ENCODE assay signal across 1 cellular context in genomic region chr17:44146375-44147346, GRCh38.
TF ChIP-seq lines count a peak whose summit lies in the region.

No MANE protein-coding gene starts in this region.

TF ChIP-seq in HEK293, 187 proteins besides CTCF, POLR2A, EP300 and RAD21 (continued from another document):
- TF ChIP-seq, protein P1, sequence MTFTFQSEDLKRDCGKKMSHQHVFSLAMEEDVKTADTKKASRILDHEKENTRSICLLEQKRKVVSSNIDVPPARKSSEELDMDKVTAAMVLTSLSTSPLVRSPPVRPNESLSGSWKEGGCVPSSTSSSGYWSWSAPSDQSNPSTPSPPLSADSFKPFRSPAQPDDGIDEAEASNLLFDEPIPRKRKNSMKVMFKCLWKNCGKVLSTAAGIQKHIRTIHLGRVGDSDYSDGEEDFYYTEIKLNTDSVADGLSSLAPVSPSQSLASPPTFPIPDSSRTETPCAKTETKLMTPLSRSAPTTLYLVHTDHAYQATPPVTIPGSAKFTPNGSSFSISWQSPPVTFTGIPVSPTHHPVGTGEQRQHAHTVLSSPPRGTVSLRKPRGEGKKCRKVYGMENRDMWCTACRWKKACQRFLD (tag by site-specific recombination; IDR thresholded peaks at IDR 0.05): no peak
- TF ChIP-seq ZNF335 (tag by site-specific recombination; conservative IDR thresholded peaks at IDR 0.05) (0 out of 2 replicates have a peak, but pooled peaks have one; percentile 15), ATF2 (tag by site-specific recombination; IDR thresholded peaks at IDR 0.05; ENCODE audit: low read depth) (peak; percentile 83), ZNF510 (tag by site-specific recombination; IDR thresholded peaks at IDR 0.05; ENCODE audit: insufficient replicate concordance) (no peak), ZNF2 (tag by site-specific recombination; IDR thresholded peaks at IDR 0.05) (no peak), SETDB1 (IDR thresholded peaks at IDR 0.05; ENCODE audit: insufficient read length, low read length) (no peak), INSM2 (tag by site-specific recombination; IDR thresholded peaks at IDR 0.05) (peak; percentile 66), SP7 (tag by site-specific recombination; IDR thresholded peaks at IDR 0.05) (0 out of 2 replicates have a peak, but pooled peaks have one; percentile 23), FEZF1 (tag by site-specific recombination; IDR thresholded peaks at IDR 0.05) (peak; percentile 77), ZNF660 (tag by site-specific recombination; IDR thresholded peaks at IDR 0.05) (peak; percentile 75; the same call in 1 of the 2 replicates), ZNF629 (tag by site-specific recombination; IDR thresholded peaks at IDR 0.05) (peak; percentile 62)
